ENCODE assay signal across 8 cellular contexts in the genomic region with DNA sequence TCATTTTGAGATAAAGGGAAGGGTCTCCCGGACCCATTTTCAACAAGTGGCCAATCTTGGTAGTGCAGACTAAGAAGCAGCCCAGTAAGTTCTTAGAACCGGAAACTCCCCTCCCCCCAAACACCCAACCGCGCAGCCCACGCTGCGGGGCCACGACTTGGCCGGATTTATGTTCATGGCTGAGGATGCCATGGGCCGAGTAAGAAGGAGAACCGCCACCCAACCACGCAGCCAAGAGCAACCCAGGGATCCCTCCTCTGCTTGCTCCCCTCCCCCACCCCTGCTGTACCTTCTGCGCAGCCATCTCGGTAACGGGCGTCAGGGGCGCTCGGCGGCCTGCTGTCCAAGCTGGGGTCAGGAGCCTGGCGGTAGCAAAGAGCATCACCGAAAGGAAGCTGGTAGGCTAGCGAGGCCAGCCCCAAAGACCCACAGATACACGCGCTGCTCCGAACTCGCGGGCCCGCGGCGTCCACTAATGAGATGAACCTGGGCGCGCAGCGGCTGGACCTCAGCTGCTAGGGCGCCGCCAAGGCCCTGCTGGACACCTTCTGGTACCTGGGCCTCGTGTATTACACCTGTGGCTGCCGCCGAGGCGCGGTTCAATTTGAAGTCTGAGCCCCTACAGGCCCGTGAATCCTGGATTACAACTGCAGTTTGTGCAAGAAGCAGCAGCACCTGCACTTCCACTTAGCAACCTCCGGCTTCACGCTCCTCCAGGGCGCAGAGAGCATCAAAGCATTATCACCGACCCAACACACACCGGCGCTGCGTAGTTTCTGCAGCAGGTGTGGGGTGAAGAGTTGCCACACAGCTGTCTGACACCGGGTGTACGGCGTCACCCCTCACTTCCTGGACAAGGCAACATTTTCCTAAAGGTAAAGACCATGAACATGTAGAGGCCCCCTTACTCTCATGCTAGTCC.
A peak's percentile ranks its signal among the peaks of the same experiment; 100 is the strongest.
DNase-seq lines count a peak whose midpoint lies in the region; ATAC-seq, FAIRE-seq and TF ChIP-seq lines count a peak whose summit lies in the region.

No MANE protein-coding gene starts in this region.

- H3K36me3 ChIP-seq in K562 (ENCODE audit: control insufficient read depth, insufficient read depth, low read length): no peaks in the 10 kb centered on the region
- H3K36me3 ChIP-seq in left lung: no peaks in the 10 kb centered on the region

- no TSS peak for BruUV-seq in K562 (replicated peaks; lab: Mats Ljungman, UMichigan)

- POLR2A ChIA-PET in K562 (lab: Yijun Ruan, JAX): interaction anchor here (0.6 kb wide), 1 partner anchor 17 kb away, joined by 3 read pairs; no protein-coding TSS in a partner anchor

- H3K4me1 ChIP-seq in K562 (replicated peaks in 1 of 2; ENCODE audit: control insufficient read depth in 2 of 2, insufficient read depth in 2 of 2, low read length in 2 of 2) (peaks cover 0 to 6% of the 10 kb centered on the region in 2 experiments; a peak in 2 of 5 replicates), left lung (no peaks in the 10 kb centered on the region)

- H3K4me2 ChIP-seq in K562 (ENCODE audit: insufficient read depth, low read length): peak overlapping the region; percentile 32

- peak overlapping the region; percentile 59; the same call in 1 of the 2 replicates for H2AFZ ChIP-seq in K562 (ENCODE audit: low read depth, low read length)

- no peak for TF ChIP-seq RAD21 in K562 (CRISPR knock-in tag; conservative IDR thresholded peaks at IDR 0.05 in 1 of 2, IDR thresholded peaks at IDR 0.05 in 1 of 2)

- CTCF ChIA-PET in K562 (lab: Yijun Ruan, JAX; ENCODE audit: low intra/inter-chr PET ratio): no interaction called here

- H3K4me3 ChIP-seq in GM12864 (ENCODE audit: low read depth, low read length) (no peak overlapping the region; the same call in 1 of the 2 replicates), K562 (no peak overlapping the region), left lung (peak overlapping the region in 1 of 2 donors; percentile 29)

- ATAC-seq in K562 (peak; percentile 67), left lung (peak; percentile 86), GM21825 (IDR thresholded peaks at IDR 0.05; ENCODE audit: unreplicated experiment) (no peak)

- H3K79me2 ChIP-seq in K562 (ENCODE audit: control insufficient read depth, insufficient read depth, low read length): no peaks in the 10 kb centered on the region

- in situ Hi-C loops in K562 (cut with MboI): no loop called here

- H3K9ac ChIP-seq in K562 (ENCODE audit: insufficient read depth in 1 of 2, low read depth in 2 of 2, low read length in 2 of 2): peak overlapping the region in 1 of 2 experiments; percentile 9; a peak in 1 of 4 replicates

- no peaks in the 10 kb centered on the region for H3K9me1 ChIP-seq in K562 (ENCODE audit: control insufficient read depth, insufficient read depth, low read length)

- H3K27me3 ChIP-seq in K562 (ENCODE audit: control insufficient read depth in 2 of 2, insufficient read depth in 2 of 2, low read length in 2 of 2) (no peaks in the 10 kb centered on the region), left lung (peaks cover 9 to 18% of the 10 kb centered on the region in 2 donors)

- intact Hi-C loops in K562 (cut with micrococcal nuclease): no loop called here
- intact Hi-C loops in left lung (cut with DNase I): no loop called here

- TF ChIP-seq POLR2A in K562 (conservative IDR thresholded peaks at IDR 0.05): no peak

- no peak for FAIRE-seq in K562 (lab: Jason Lieb, UNC)

- H3K9me3 ChIP-seq in K562 (replicated peaks; ENCODE audit: control insufficient read depth, insufficient read depth, low read depth, low read length) (no peaks in the 10 kb centered on the region), left lung (no peaks in the 10 kb centered on the region)

- no peak overlapping the region for H3K27ac ChIP-seq in K562 (ENCODE audit: extremely low read depth, low read depth, low read length)
- H3K27ac ChIP-seq in left lung: no peak overlapping the region

- TF ChIP-seq CTCF in GM12864 (IDR thresholded peaks at IDR 0.05; ENCODE audit: low read depth, low read length, missing control alignments): peak; percentile 26
- no peak for TF ChIP-seq CTCF in K562 (IDR thresholded peaks at IDR 0.05 in 2 of 3, conservative IDR thresholded peaks at IDR 0.05 in 1 of 3; ENCODE audit: insufficient read depth in 2 of 3, low read depth in 1 of 3, low read length in 3 of 3)
- peak in 1 of 2 donors; percentile 31 for TF ChIP-seq CTCF in left lung (IDR thresholded peaks at IDR 0.05)

- no peak for TF ChIP-seq EP300 in K562 (IDR thresholded peaks at IDR 0.05; ENCODE audit: low read length)

- 12% methylated on average over 27 of the region's 50 CpGs for WGBS in K562 (ENCODE audit: insufficient coverage, low coverage, missing lambda C conversion rate)

- no peaks in the 10 kb centered on the region for H4K20me1 ChIP-seq in K562 (replicated peaks; ENCODE audit: control insufficient read depth, insufficient read depth, low read length)

- DNase-seq in GM12864 (ENCODE audit: low read depth) (no peak), T-helper 1 cell (peak; percentile 17 to 56 (median 47)), K562 (ENCODE audit: extremely low read depth in 1 of 4, low spot score in 3 of 4) (peak in 3 of 4 experiments; percentile 16 to 20 (median 16)), left lung (peak; percentile 35 to 51), dermis blood vessel endothelial cell (no peak)
- peak; percentile 30 for DNase-seq in stimulated activated CD8-positive, alpha-beta memory T cell treated with anti-CD3 and anti-CD28 coated beads, Interleukin-12 subunit alpha, Interleukin-12 subunit beta, amount 100 ng/mL, for 1 hour (ENCODE audit: low read depth)
- DNase-seq in NK-92 treated with Interleukin-12 subunit alpha and Interleukin-12 subunit beta, amount 100 ng/mL, for 24 hours (lab: John Stamatoyannopoulos, UW): no peak

TF ChIP-seq in K562, 482 proteins besides CTCF, POLR2A, EP300 and RAD21 (continues in another document):
- TF ChIP-seq L3MBTL2 (IDR thresholded peaks at IDR 0.05) (peak; percentile 38; the same call in 1 of the 2 replicates), ZNF785 (CRISPR knock-in tag; IDR thresholded peaks at IDR 0.05) (no peak), C11orf30 (IDR thresholded peaks at IDR 0.05; ENCODE audit: low read depth) (no peak), ETV1 (tag; conservative IDR thresholded peaks at IDR 0.05; ENCODE audit: low read depth) (peak; percentile 45; the same call in 1 of the 2 replicates), DIDO1 (tag; IDR thresholded peaks at IDR 0.05; ENCODE audit: low read depth) (no peak), KDM4B (IDR thresholded peaks at IDR 0.05; ENCODE audit: borderline replicate concordance in 2 of 2, low read depth in 1 of 2) (no peak), ZNF282 (CRISPR knock-in tag; IDR thresholded peaks at IDR 0.05) (no peak), ZNF695 (CRISPR knock-in tag; IDR thresholded peaks at IDR 0.05) (no peak), YBX1 (IDR thresholded peaks at IDR 0.05) (no peak)
- TF ChIP-seq, protein P1, sequence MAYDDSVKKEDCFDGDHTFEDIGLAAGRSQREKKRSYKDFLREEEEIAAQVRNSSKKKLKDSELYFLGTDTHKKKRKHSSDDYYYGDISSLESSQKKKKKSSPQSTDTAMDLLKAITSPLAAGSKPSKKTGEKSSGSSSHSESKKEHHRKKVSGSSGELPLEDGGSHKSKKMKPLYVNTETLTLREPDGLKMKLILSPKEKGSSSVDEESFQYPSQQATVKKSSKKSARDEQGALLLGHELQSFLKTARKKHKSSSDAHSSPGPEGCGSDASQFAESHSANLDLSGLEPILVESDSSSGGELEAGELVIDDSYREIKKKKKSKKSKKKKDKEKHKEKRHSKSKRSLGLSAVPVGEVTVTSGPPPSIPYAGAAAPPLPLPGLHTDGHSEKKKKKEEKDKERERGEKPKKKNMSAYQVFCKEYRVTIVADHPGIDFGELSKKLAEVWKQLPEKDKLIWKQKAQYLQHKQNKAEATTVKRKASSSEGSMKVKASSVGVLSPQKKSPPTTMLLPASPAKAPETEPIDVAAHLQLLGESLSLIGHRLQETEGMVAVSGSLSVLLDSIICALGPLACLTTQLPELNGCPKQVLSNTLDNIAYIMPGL (CRISPR knock-in tag; IDR thresholded peaks at IDR 0.05): no peak
- TF ChIP-seq, protein P2, sequence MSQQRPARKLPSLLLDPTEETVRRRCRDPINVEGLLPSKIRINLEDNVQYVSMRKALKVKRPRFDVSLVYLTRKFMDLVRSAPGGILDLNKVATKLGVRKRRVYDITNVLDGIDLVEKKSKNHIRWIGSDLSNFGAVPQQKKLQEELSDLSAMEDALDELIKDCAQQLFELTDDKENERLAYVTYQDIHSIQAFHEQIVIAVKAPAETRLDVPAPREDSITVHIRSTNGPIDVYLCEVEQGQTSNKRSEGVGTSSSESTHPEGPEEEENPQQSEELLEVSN (IDR thresholded peaks at IDR 0.05; ENCODE audit: borderline replicate concordance in 1 of 2, extremely low read depth in 1 of 2, insufficient read depth in 1 of 2, insufficient read length in 1 of 2, low read depth in 1 of 2, low read length in 1 of 2, poor library complexity in 1 of 2, severe bottlenecking in 1 of 2): peak in 1 of 2 experiments; percentile 6

Comparison
In these comparisons a context has a peak if more than half of its experiments do, and no peak if none do; other contexts are left out.
1. DNase-seq: peak in T-helper 1 cell (5 of 5), K562 (3 of 4), left lung (2 of 2) and stimulated activated CD8-positive, alpha-beta memory T cell treated with anti-CD3 and anti-CD28 coated beads, Interleukin-12 subunit alpha, Interleukin-12 subunit beta, amount 100 ng/mL, for 1 hour (single experiment); none in GM12864 (single experiment), dermis blood vessel endothelial cell (single experiment) and NK-92 treated with Interleukin-12 subunit alpha and Interleukin-12 subunit beta, amount 100 ng/mL, for 24 hours (single experiment).